8 cellular contexts compared by ENCODE assay signal in genomic region chr12:107092669-107093546, GRCh38. TPM values are rescaled to one million over a fixed set of nuclear protein-coding genes. Genes with fewer than 3 reads are reported as not detected.
DNase-seq lines count a peak whose midpoint lies in the region; ATAC-seq and TF ChIP-seq lines count a peak whose summit lies in the region.

No MANE protein-coding gene starts in this region.

- H3K27me3 ChIP-seq in A673 (replicated peaks; ENCODE audit: insufficient read depth, low read depth, low read length, poor library complexity) = no peaks in the 10 kb centered on the region
- H3K27me3 ChIP-seq in adrenal gland = no peaks in the 10 kb centered on the region
- H3K27me3 ChIP-seq in iPS-18a (ENCODE audit: control insufficient read depth, insufficient read depth, low read length) = no peaks in the 10 kb centered on the region
- H3K27me3 ChIP-seq in skeletal muscle tissue (ENCODE audit: control insufficient read depth in 3 of 3, insufficient read depth in 3 of 3, low read length in 3 of 3) = no peaks in the 10 kb centered on the region

- POLR2A ChIA-PET in A673 (lab: Charles Lee; ENCODE audit: low non-redundant PET) = no interaction called here

- ATAC-seq in GM18873 (IDR thresholded peaks at IDR 0.05; ENCODE audit: low FRiP score, unreplicated experiment) = peak; percentile 27
- peak; percentile 30 for ATAC-seq in HG03175 (IDR thresholded peaks at IDR 0.05; ENCODE audit: unreplicated experiment)
- peak; percentile 22 for ATAC-seq in SK-N-SH treated with all-trans-retinoic acid at 6 μM for 48 hours

- WGBS in adrenal gland, 4 donors = 0% methylated on average over 34 to 83 of the region's 83 CpGs

- peak; percentile 95 to 96 for TF ChIP-seq POLR2A in adrenal gland (IDR thresholded peaks at IDR 0.05)

- H3K4me1 ChIP-seq in A673 (ENCODE audit: insufficient read depth, low read length, poor library complexity, severe bottlenecking) (peaks cover 9% of the 10 kb centered on the region), adrenal gland (replicated peaks in 1 of 2) (peaks cover 10 to 20% of the 10 kb centered on the region in 2 donors), iPS-18a (ENCODE audit: control insufficient read depth, low read depth, low read length) (peaks cover 14% of the 10 kb centered on the region), skeletal muscle tissue (ENCODE audit: control insufficient read depth in 3 of 3, insufficient read depth in 3 of 3, low read length in 3 of 3) (peaks cover 17 to 31% (median 21%) of the 10 kb centered on the region in 3 donors)

- no peak for TF ChIP-seq CTCF in A673 (conservative IDR thresholded peaks at IDR 0.05; ENCODE audit: low read depth, low read length)
- TF ChIP-seq CTCF in adrenal gland (IDR thresholded peaks at IDR 0.05) = peak in 1 of 6 experiments; percentile 10

- H3K4me3 ChIP-seq in A673 (ENCODE audit: low read depth, low read length, poor library complexity, severe bottlenecking) = peak overlapping the region; percentile 64
- peak overlapping the region; percentile 71 to 92 (median 89) for H3K4me3 ChIP-seq in adrenal gland
- H3K4me3 ChIP-seq in iPS-18a (ENCODE audit: low read length) = peak overlapping the region; percentile 74
- H3K4me3 ChIP-seq in skeletal muscle tissue (ENCODE audit: low read length in 3 of 3) = peak overlapping the region; percentile 82 to 98 (median 87)

- CTCF ChIA-PET in A673 (lab: Charles Lee) = interaction anchor here (1.9 kb wide), 1 partner anchor 12 kb away, joined by 7 read pairs; no protein-coding TSS in a partner anchor

- BruUV-seq in A673 (replicated peaks; lab: Mats Ljungman, UMichigan) = no TSS peak

- intact Hi-C loops in A673 (cut with micrococcal nuclease; ENCODE audit: unreplicated experiment) = loop anchor here (1.0 kb wide), 2 partner anchors 11 to 517 kb away; no protein-coding TSS in a partner anchor
- intact Hi-C loops in adrenal gland (cut with DNase I) = loop anchor here in 1 of 2 donors (10.0 kb wide), 1 partner anchor 138 kb away; the partner anchor contains the start of gene TMEM263

- DNase-seq in A673 (ENCODE audit: low spot score) (peak; percentile 64), adrenal gland (peak in 6 of 7 donors; percentile 55 to 75 (median 62)), foreskin melanocyte (no peak)

- H3K36me3 ChIP-seq in A673 (ENCODE audit: insufficient read depth, low read length, poor library complexity, severe bottlenecking) (no peaks in the 10 kb centered on the region), adrenal gland (replicated peaks in 1 of 2) (no peaks in the 10 kb centered on the region), iPS-18a (ENCODE audit: control insufficient read depth, low read depth, low read length) (no peaks in the 10 kb centered on the region), skeletal muscle tissue (ENCODE audit: control insufficient read depth in 3 of 3, insufficient read depth in 3 of 3, low read length in 3 of 3) (no peaks in the 10 kb centered on the region)

- H3K27ac ChIP-seq in A673 (ENCODE audit: low read depth, low read length, poor library complexity, severe bottlenecking) (peak overlapping the region; percentile 90), adrenal gland (peak overlapping the region; percentile 94 to 97 (median 95)), iPS-18a (ENCODE audit: low read length) (no peak overlapping the region), skeletal muscle tissue (ENCODE audit: low read depth, low read length) (peak overlapping the region; percentile 100)

- H3K9ac ChIP-seq in iPS-18a (ENCODE audit: low read length) (peak overlapping the region; percentile 85), skeletal muscle tissue (ENCODE audit: low read depth in 1 of 3, low read length in 3 of 3) (peak overlapping the region; percentile 96 to 99 (median 97))

- H3K9me3 ChIP-seq in A673 (ENCODE audit: low read depth, low read length, poor library complexity, severe bottlenecking) (no peaks in the 10 kb centered on the region), adrenal gland (replicated peaks in 1 of 3) (no peaks in the 10 kb centered on the region), iPS-18a (ENCODE audit: control insufficient read depth, low read depth, low read length) (peaks cover 5% of the 10 kb centered on the region), skeletal muscle tissue (ENCODE audit: control insufficient read depth in 3 of 3, low read length in 3 of 3) (no peaks in the 10 kb centered on the region)

TF ChIP-seq in SK-N-SH treated with all-trans-retinoic acid at 6 μM for 48 hours, 23 proteins besides CTCF, POLR2A, EP300 and RAD21 (continues in another document):
- TF ChIP-seq ZNF565 (CRISPR knock-in tag; conservative IDR thresholded peaks at IDR 0.05; ENCODE audit: low read depth) (no peak), CREB5 (CRISPR knock-in tag; IDR thresholded peaks at IDR 0.05; ENCODE audit: low read depth) (no peak), OSR1 (CRISPR knock-in tag; IDR thresholded peaks at IDR 0.05) (no peak), ZFP30 (CRISPR knock-in tag; IDR thresholded peaks at IDR 0.05) (no peak), RARB (CRISPR knock-in tag; IDR thresholded peaks at IDR 0.05) (no peak), TCF4 (CRISPR knock-in tag; IDR thresholded peaks at IDR 0.05; ENCODE audit: borderline replicate concordance) (no peak), CSDC2 (CRISPR knock-in tag; IDR thresholded peaks at IDR 0.05) (no peak), TSHZ2 (CRISPR knock-in tag; IDR thresholded peaks at IDR 0.05) (no peak), CSRNP3 (CRISPR knock-in tag; IDR thresholded peaks at IDR 0.05) (no peak), ARNTL (CRISPR knock-in tag; IDR thresholded peaks at IDR 0.05; ENCODE audit: borderline replicate concordance, low read depth) (no peak), PPARA (CRISPR knock-in tag; IDR thresholded peaks at IDR 0.05; ENCODE audit: borderline replicate concordance) (no peak)
- TF ChIP-seq, protein P1, sequence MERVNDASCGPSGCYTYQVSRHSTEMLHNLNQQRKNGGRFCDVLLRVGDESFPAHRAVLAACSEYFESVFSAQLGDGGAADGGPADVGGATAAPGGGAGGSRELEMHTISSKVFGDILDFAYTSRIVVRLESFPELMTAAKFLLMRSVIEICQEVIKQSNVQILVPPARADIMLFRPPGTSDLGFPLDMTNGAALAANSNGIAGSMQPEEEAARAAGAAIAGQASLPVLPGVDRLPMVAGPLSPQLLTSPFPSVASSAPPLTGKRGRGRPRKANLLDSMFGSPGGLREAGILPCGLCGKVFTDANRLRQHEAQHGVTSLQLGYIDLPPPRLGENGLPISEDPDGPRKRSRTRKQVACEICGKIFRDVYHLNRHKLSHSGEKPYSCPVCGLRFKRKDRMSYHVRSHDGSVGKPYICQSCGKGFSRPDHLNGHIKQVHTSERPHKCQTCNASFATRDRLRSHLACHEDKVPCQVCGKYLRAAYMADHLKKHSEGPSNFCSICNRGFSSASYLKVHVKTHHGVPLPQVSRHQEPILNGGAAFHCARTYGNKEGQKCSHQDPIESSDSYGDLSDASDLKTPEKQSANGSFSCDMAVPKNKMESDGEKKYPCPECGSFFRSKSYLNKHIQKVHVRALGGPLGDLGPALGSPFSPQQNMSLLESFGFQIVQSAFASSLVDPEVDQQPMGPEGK (CRISPR knock-in tag; IDR thresholded peaks at IDR 0.05; ENCODE audit: borderline replicate concordance) = no peak

RNA-seq across cellular contexts. Expression of gene CRY1, which starts 0.4 kb away (rescaled TPM):
- total RNA-seq in A673 (2021) = 33.6 and 41.0 TPM in 2 replicates
- 10 to 100 TPM in 7 of 8 donors, 1 to 10 TPM in 1; 8.2 to 51.5 (median 15.9) TPM for total RNA-seq in adrenal gland
- 1 to 10 TPM; 4.7 to 9.3 (median 5.2) TPM for polyA plus RNA-seq in adrenal gland
- total RNA-seq in skeletal muscle tissue = 24.0 TPM
